In the genomic region with DNA sequence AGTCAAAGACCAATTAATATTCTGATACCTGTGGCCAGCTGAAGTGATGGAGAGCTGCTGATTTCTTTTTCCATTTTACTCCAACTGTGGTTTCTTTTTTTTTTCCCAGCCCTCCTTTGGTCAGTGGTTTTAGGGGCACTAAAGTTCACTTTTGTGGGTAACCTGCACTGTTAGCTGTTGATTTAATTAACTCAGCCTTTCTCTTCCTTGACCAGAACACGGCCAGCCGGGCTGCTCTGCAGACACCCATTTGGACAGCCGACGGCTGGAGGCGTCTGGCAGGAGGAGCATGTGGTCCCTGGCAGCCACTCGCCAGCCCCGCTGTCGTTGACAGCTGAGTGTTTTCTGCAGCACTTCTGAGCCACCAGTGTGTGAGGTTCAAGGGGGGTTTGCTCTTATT, we compare ENCODE assay signal across 20 cellular contexts.
A peak's percentile ranks its signal among the peaks of the same experiment; 100 is the strongest.
DNase-seq lines count a peak whose midpoint lies in the region; ATAC-seq and TF ChIP-seq lines count a peak whose summit lies in the region.
"Had no signal": no experiment of that assay in that cellular context is flagged by ENCODE, and none has a peak within 500 bp of the region (broad histone marks: within the 10 kb centered on the region; RNA-seq: fewer than 3 reads in every experiment).

No MANE protein-coding gene starts in this region.

- H3K27me3 ChIP-seq in CD8-positive, alpha-beta T cell (ENCODE audit: insufficient read depth, low read length), result no peaks in the 10 kb centered on the region
- H3K27me3 ChIP-seq: MG63, pancreas, SJSA1 had no signal

- peaks cover 34% of the 10 kb centered on the region for H3K4me1 Mint-ChIP-seq in CD8-positive, alpha-beta T cell (ENCODE audit: low read depth)

- H3K4me1 ChIP-seq in CD8-positive, alpha-beta T cell (ENCODE audit: insufficient read depth, low read length), result peaks cover 25% of the 10 kb centered on the region
- H3K4me1 ChIP-seq: pancreas had no signal

- no peaks in the 10 kb centered on the region for H3K36me3 ChIP-seq in CD8-positive, alpha-beta T cell (ENCODE audit: insufficient read depth, low read length)
- H3K36me3 ChIP-seq: MG63, pancreas, SJSA1, thoracic aorta had no signal

- ATAC-seq in CD8-positive, alpha-beta T cell, result no peak
- ATAC-seq in SK-N-SH treated with all-trans-retinoic acid at 6 μM for 48 hours (peak; percentile 58; the same call in 2 of the 3 replicates), HG02571 (IDR thresholded peaks at IDR 0.05; ENCODE audit: unreplicated experiment) (no peak)
- ATAC-seq: pancreas had no signal

- H3K9me3 Mint-ChIP-seq in CD8-positive, alpha-beta T cell, result no peaks in the 10 kb centered on the region

- CTCF ChIA-PET in CD8-positive, alpha-beta T cell (lab: Charles Lee), result interaction anchor here (1.0 to 2.5 kb wide), 6 partner anchors 29 to 133 kb away, joined by 3 to 8 read pairs (median 4); no protein-coding TSS in a partner anchor

- H3K27me3 Mint-ChIP-seq in CD8-positive, alpha-beta T cell (ENCODE audit: low read depth), result no peaks in the 10 kb centered on the region

- DNase-seq in A172 (ENCODE audit: low spot score) (peak; percentile 28), left kidney (ENCODE audit: low read depth, low spot score) (peak; percentile 31), RPMI8226 (no peak), cortex of kidney (lab: John Stamatoyannopoulos, UW) (no peak), NCI-H2107 (lab: John Stamatoyannopoulos, UW) (no peak)
- DNase-seq in CD8-positive, alpha-beta T cell, result no peak
- DNase-seq: activated naive CD4-positive, alpha-beta T cell treated with anti-CD3 and anti-CD28 coated beads, Interleukin-2, amount 50 U/mL, for 16 hours; AML-193; GDM1; hippocampal formation; kidney glomerular epithelial cell; MG63; NCI-H187 treated with DMSO at 0.1 percent for 48 hours; NCI-H510A treated with DMSO at 0.1 percent for 48 hours had no signal

- intact Hi-C loops in CD8-positive, alpha-beta T cell (cut with DNase I, micrococcal nuclease), result no loop called here

- no peak overlapping the region for H3K4me3 ChIP-seq in CD8-positive, alpha-beta T cell (ENCODE audit: low read depth, low read length)
- H3K4me3 ChIP-seq: MG63, pancreas, SJSA1, smooth muscle cell, thoracic aorta had no signal

- peak overlapping the region; percentile 78 for H3K4me3 Mint-ChIP-seq in CD8-positive, alpha-beta T cell

- no peak overlapping the region for H3K27ac ChIP-seq in CD8-positive, alpha-beta T cell (ENCODE audit: low read depth, low read length)
- H3K27ac ChIP-seq: pancreas, SJSA1, thoracic aorta had no signal

- no peaks in the 10 kb centered on the region for H3K36me3 Mint-ChIP-seq in CD8-positive, alpha-beta T cell

- no peak for TF ChIP-seq CTCF in CD8-positive, alpha-beta T cell (IDR thresholded peaks at IDR 0.05)

- POLR2A ChIA-PET in CD8-positive, alpha-beta T cell (lab: Charles Lee), result interaction anchor here (0.9 to 2.6 kb wide), 4 partner anchors 9 to 138 kb away, joined by 3 to 15 read pairs (median 5); no protein-coding TSS in a partner anchor

- H3K9me3 ChIP-seq in CD8-positive, alpha-beta T cell (ENCODE audit: low read length), result no peaks in the 10 kb centered on the region
- H3K9me3 ChIP-seq: MG63, pancreas, SJSA1, thoracic aorta had no signal

- H3K27ac Mint-ChIP-seq in CD8-positive, alpha-beta T cell, result peak overlapping the region; percentile 92

TF ChIP-seq in SK-N-SH treated with all-trans-retinoic acid at 6 μM for 48 hours, 23 proteins besides CTCF, POLR2A, EP300 and RAD21:
- no peak for TF ChIP-seq TOX (CRISPR knock-in tag; IDR thresholded peaks at IDR 0.05; ENCODE audit: borderline replicate concordance)
- no peak for TF ChIP-seq GLIS3 (CRISPR knock-in tag; IDR thresholded peaks at IDR 0.05)
- TF ChIP-seq, protein P1, sequence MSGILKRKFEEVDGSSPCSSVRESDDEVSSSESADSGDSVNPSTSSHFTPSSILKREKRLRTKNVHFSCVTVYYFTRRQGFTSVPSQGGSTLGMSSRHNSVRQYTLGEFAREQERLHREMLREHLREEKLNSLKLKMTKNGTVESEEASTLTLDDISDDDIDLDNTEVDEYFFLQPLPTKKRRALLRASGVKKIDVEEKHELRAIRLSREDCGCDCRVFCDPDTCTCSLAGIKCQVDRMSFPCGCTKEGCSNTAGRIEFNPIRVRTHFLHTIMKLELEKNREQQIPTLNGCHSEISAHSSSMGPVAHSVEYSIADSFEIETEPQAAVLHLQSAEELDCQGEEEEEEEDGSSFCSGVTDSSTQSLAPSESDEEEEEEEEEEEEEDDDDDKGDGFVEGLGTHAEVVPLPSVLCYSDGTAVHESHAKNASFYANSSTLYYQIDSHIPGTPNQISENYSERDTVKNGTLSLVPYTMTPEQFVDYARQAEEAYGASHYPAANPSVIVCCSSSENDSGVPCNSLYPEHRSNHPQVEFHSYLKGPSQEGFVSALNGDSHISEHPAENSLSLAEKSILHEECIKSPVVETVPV (CRISPR knock-in tag; IDR thresholded peaks at IDR 0.05), result no peak
- TF ChIP-seq, protein P2, sequence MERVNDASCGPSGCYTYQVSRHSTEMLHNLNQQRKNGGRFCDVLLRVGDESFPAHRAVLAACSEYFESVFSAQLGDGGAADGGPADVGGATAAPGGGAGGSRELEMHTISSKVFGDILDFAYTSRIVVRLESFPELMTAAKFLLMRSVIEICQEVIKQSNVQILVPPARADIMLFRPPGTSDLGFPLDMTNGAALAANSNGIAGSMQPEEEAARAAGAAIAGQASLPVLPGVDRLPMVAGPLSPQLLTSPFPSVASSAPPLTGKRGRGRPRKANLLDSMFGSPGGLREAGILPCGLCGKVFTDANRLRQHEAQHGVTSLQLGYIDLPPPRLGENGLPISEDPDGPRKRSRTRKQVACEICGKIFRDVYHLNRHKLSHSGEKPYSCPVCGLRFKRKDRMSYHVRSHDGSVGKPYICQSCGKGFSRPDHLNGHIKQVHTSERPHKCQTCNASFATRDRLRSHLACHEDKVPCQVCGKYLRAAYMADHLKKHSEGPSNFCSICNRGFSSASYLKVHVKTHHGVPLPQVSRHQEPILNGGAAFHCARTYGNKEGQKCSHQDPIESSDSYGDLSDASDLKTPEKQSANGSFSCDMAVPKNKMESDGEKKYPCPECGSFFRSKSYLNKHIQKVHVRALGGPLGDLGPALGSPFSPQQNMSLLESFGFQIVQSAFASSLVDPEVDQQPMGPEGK (CRISPR knock-in tag; IDR thresholded peaks at IDR 0.05; ENCODE audit: borderline replicate concordance), result no peak
- TF ChIP-seq RARB (CRISPR knock-in tag; IDR thresholded peaks at IDR 0.05), result no peak
- no peak for TF ChIP-seq CSDC2 (CRISPR knock-in tag; IDR thresholded peaks at IDR 0.05)
- TF ChIP-seq, protein P3, sequence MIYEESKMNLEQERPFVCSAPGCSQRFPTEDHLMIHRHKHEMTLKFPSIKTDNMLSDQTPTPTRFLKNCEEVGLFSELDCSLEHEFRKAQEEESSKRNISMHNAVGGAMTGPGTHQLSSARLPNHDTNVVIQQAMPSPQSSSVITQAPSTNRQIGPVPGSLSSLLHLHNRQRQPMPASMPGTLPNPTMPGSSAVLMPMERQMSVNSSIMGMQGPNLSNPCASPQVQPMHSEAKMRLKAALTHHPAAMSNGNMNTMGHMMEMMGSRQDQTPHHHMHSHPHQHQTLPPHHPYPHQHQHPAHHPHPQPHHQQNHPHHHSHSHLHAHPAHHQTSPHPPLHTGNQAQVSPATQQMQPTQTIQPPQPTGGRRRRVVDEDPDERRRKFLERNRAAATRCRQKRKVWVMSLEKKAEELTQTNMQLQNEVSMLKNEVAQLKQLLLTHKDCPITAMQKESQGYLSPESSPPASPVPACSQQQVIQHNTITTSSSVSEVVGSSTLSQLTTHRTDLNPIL (CRISPR knock-in tag; IDR thresholded peaks at IDR 0.05; ENCODE audit: low read depth), result no peak
- TF ChIP-seq TCF4 (CRISPR knock-in tag; IDR thresholded peaks at IDR 0.05; ENCODE audit: borderline replicate concordance), result no peak
- no peak for TF ChIP-seq ESRRG (CRISPR knock-in tag; IDR thresholded peaks at IDR 0.05)
- TF ChIP-seq ZFP3 (CRISPR knock-in tag; IDR thresholded peaks at IDR 0.05), result no peak
- TF ChIP-seq OSR1 (CRISPR knock-in tag; IDR thresholded peaks at IDR 0.05), result no peak
- TF ChIP-seq ARNTL (CRISPR knock-in tag; IDR thresholded peaks at IDR 0.05; ENCODE audit: borderline replicate concordance, low read depth), result no peak
- no peak for TF ChIP-seq ISL1 (CRISPR knock-in tag; IDR thresholded peaks at IDR 0.05)
- TF ChIP-seq BACH2 (CRISPR knock-in tag; IDR thresholded peaks at IDR 0.05; ENCODE audit: borderline replicate concordance), result no peak
- no peak for TF ChIP-seq SNAI2 (CRISPR knock-in tag; IDR thresholded peaks at IDR 0.05)
- TF ChIP-seq, protein P4, sequence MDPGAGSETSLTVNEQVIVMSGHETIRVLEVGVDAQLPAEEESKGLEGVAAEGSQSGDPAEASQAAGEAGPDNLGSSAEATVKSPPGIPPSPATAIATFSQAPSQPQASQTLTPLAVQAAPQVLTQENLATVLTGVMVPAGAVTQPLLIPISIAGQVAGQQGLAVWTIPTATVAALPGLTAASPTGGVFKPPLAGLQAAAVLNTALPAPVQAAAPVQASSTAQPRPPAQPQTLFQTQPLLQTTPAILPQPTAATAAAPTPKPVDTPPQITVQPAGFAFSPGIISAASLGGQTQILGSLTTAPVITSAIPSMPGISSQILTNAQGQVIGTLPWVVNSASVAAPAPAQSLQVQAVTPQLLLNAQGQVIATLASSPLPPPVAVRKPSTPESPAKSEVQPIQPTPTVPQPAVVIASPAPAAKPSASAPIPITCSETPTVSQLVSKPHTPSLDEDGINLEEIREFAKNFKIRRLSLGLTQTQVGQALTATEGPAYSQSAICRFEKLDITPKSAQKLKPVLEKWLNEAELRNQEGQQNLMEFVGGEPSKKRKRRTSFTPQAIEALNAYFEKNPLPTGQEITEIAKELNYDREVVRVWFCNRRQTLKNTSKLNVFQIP (CRISPR knock-in tag; IDR thresholded peaks at IDR 0.05; ENCODE audit: borderline replicate concordance, low read depth), result no peak
- no peak for TF ChIP-seq PPARA (CRISPR knock-in tag; IDR thresholded peaks at IDR 0.05; ENCODE audit: borderline replicate concordance)
- no peak for TF ChIP-seq ZFP30 (CRISPR knock-in tag; IDR thresholded peaks at IDR 0.05)
- no peak for TF ChIP-seq ZNF70 (CRISPR knock-in tag; IDR thresholded peaks at IDR 0.05)

Comparison
In these comparisons a context has a peak if more than half of its experiments do, and no peak if none do; other contexts are left out.
1. DNase-seq: peak in A172 (single experiment) and left kidney (single experiment); none in CD8-positive, alpha-beta T cell (0 of 7), RPMI8226 (single experiment), cortex of kidney (single experiment) and NCI-H2107 (single experiment).